17 cellular contexts compared by ENCODE assay signal in genomic region chr10:101902032-101902799, GRCh38. TPM values are rescaled to one million over a fixed set of nuclear protein-coding genes. Genes with fewer than 3 reads are reported as not detected.
DNase-seq lines count a peak whose midpoint lies in the region; ATAC-seq and TF ChIP-seq lines count a peak whose summit lies in the region.
"Had no signal": no experiment of that assay in that cellular context is flagged by ENCODE, and none has a peak within 500 bp of the region (broad histone marks: within the 10 kb centered on the region; RNA-seq: fewer than 3 reads in every experiment).

No MANE protein-coding gene starts in this region.

- TF ChIP-seq POLR2A in tibial nerve (IDR thresholded peaks at IDR 0.05) = no peak

- DNase-seq in GM10266 (ENCODE audit: extremely low spot score) (peak; percentile 25), H7 (peak; percentile 46), NCI-H2107 treated with DMSO at 0.1 percent for 48 hours (lab: John Stamatoyannopoulos, UW; ENCODE audit: unreplicated experiment) (peak; percentile 66), memory B cell (ENCODE audit: low spot score in 2 of 2) (no peak), tibial nerve (ENCODE audit: low spot score in 2 of 2) (no peak), RWPE1 (ENCODE audit: low spot score) (no peak)
- DNase-seq in activated CD4-positive, alpha-beta T cell treated with anti-CD3 and anti-CD28 coated beads for 48 hours = no peak
- DNase-seq in naive thymus-derived CD4-positive, alpha-beta T cell = no peak
- DNase-seq: activated CD4-positive, alpha-beta T cell treated with anti-CD3 and anti-CD28 coated beads, Interleukin-2, amount 50 U/mL, for 4 hours; activated effector memory CD4-positive, alpha-beta T cell treated with anti-CD3 and anti-CD28 coated beads, Interleukin-2, amount 50 U/mL, for 16 hours; GDM1; midbrain; NCI-H226; stimulated activated naive CD4-positive, alpha-beta T cell had no signal

- no peak for ATAC-seq in memory B cell (ENCODE audit: low read depth)
- ATAC-seq in naive thymus-derived CD4-positive, alpha-beta T cell = no peak
- ATAC-seq: HCT116 had no signal

- intact Hi-C loops in naive thymus-derived CD4-positive, alpha-beta T cell (cut with micrococcal nuclease) = no loop called here

- peaks cover 59% of the 10 kb centered on the region for H3K4me1 Mint-ChIP-seq in memory B cell
- peaks cover 4 to 26% (median 8%) of the 10 kb centered on the region in 7 donors for H3K4me1 Mint-ChIP-seq in naive thymus-derived CD4-positive, alpha-beta T cell

- H3K4me3 ChIP-seq in H7 (ENCODE audit: insufficient read depth, low read depth, low read length) (no peak overlapping the region), tibial nerve (no peak overlapping the region)
- no peak overlapping the region for H3K4me3 ChIP-seq in naive thymus-derived CD4-positive, alpha-beta T cell (ENCODE audit: low read length)
- H3K4me3 ChIP-seq: cardiac muscle cell had no signal

- no peaks in the 10 kb centered on the region for H3K27me3 ChIP-seq in H7 (ENCODE audit: control insufficient read depth, insufficient read depth, low read length)
- H3K27me3 ChIP-seq in tibial nerve = no peaks in the 10 kb centered on the region
- no peaks in the 10 kb centered on the region for H3K27me3 ChIP-seq in naive thymus-derived CD4-positive, alpha-beta T cell (ENCODE audit: control insufficient read depth in 2 of 2, insufficient read depth in 2 of 2, low read length in 2 of 2)
- H3K27me3 ChIP-seq: cardiac muscle cell had no signal

- WGBS in tibial nerve, 2 donors = 78 to 85% methylated on average over 6 of the region's 6 CpGs

- POLR2A ChIA-PET in RWPE1 (lab: Yijun Ruan, JAX; ENCODE audit: low non-redundant PET) = no interaction called here
- POLR2A ChIA-PET in naive thymus-derived CD4-positive, alpha-beta T cell (lab: Charles Lee) = interaction anchor here (0.8 kb wide), 1 partner anchor 16 kb away, joined by 4 read pairs; no protein-coding TSS in a partner anchor

- no peaks in the 10 kb centered on the region for H3K9me3 Mint-ChIP-seq in memory B cell
- peaks cover 0 to 1% (median 0%) of the 10 kb centered on the region in 11 donors for H3K9me3 Mint-ChIP-seq in naive thymus-derived CD4-positive, alpha-beta T cell

- TF ChIP-seq EP300 in tibial nerve (IDR thresholded peaks at IDR 0.05) = no peak

- H3K27ac ChIP-seq in tibial nerve = no peak overlapping the region
- no peak overlapping the region for H3K27ac ChIP-seq in RWPE1
- no peak overlapping the region for H3K27ac ChIP-seq in naive thymus-derived CD4-positive, alpha-beta T cell (ENCODE audit: low read depth, low read length)
- H3K27ac ChIP-seq: C4-2B, cardiac muscle cell had no signal

- peaks cover 4% of the 10 kb centered on the region for H3K36me3 Mint-ChIP-seq in memory B cell
- peaks cover 0 to 13% (median 8%) of the 10 kb centered on the region in 5 donors for H3K36me3 Mint-ChIP-seq in naive thymus-derived CD4-positive, alpha-beta T cell

- H3K9me3 ChIP-seq in tibial nerve = no peaks in the 10 kb centered on the region
- no peaks in the 10 kb centered on the region for H3K9me3 ChIP-seq in naive thymus-derived CD4-positive, alpha-beta T cell (ENCODE audit: control insufficient read depth in 2 of 3, low read length in 3 of 3)

- H3K4me3 Mint-ChIP-seq in memory B cell = no peak overlapping the region
- H3K4me3 Mint-ChIP-seq in naive thymus-derived CD4-positive, alpha-beta T cell = no peak overlapping the region

- H3K36me3 ChIP-seq in H7 (replicated peaks; ENCODE audit: control insufficient read depth, insufficient read depth, low read length) (no peaks in the 10 kb centered on the region), tibial nerve (peaks cover 0 to 12% (median 0%) of the 10 kb centered on the region in 3 donors)
- H3K36me3 ChIP-seq in naive thymus-derived CD4-positive, alpha-beta T cell (ENCODE audit: control insufficient read depth in 2 of 3, insufficient read depth in 3 of 3, low read length in 3 of 3) = peaks cover 0 to 10% (median 0%) of the 10 kb centered on the region in 3 experiments
- H3K36me3 ChIP-seq: cardiac muscle cell had no signal

- TF ChIP-seq CTCF in GM10266 (IDR thresholded peaks at IDR 0.05; ENCODE audit: control insufficient read depth, insufficient read depth, low read depth, missing control alignments) = no peak
- no peak for TF ChIP-seq CTCF in tibial nerve (IDR thresholded peaks at IDR 0.05)
- no peak for TF ChIP-seq CTCF in RWPE1 (conservative IDR thresholded peaks at IDR 0.05; ENCODE audit: low read depth)

- no peaks in the 10 kb centered on the region for H3K27me3 Mint-ChIP-seq in memory B cell
- H3K27me3 Mint-ChIP-seq in naive thymus-derived CD4-positive, alpha-beta T cell = no peaks in the 10 kb centered on the region

- CTCF ChIA-PET in RWPE1 (lab: Yijun Ruan, JAX) = interaction anchor here (0.6 kb wide), 2 partner anchors 9 to 12 kb away, joined by 3 to 6 read pairs; no protein-coding TSS in a partner anchor
- CTCF ChIA-PET in naive thymus-derived CD4-positive, alpha-beta T cell (lab: Charles Lee) = interaction anchor here (0.6 kb wide), 1 partner anchor 455 kb away, joined by 4 read pairs; no protein-coding TSS in a partner anchor

- no peaks in the 10 kb centered on the region for H3K4me1 ChIP-seq in tibial nerve
- H3K4me1 ChIP-seq in naive thymus-derived CD4-positive, alpha-beta T cell (ENCODE audit: control insufficient read depth in 2 of 2, insufficient read depth in 2 of 2, low read length in 2 of 2) = no peaks in the 10 kb centered on the region

- H3K27ac Mint-ChIP-seq in memory B cell = peak overlapping the region; percentile 97
- peak overlapping the region in 2 of 9 donors; percentile 22 to 86 for H3K27ac Mint-ChIP-seq in naive thymus-derived CD4-positive, alpha-beta T cell

RNA-seq across cellular contexts. Expression of gene KCNIP2, which starts 58.6 kb away (rescaled TPM):
- total RNA-seq in H7 (2014; rRNA removed; shearing (Covaris generic)) = 2.3 and 5.9 TPM in 2 replicates
- total RNA-seq in tibial nerve = 10 to 100 TPM in 3 of 4 donors, 1 to 10 TPM in 1; 6.1 to 63.9 (median 37.2) TPM
- total RNA-seq in naive thymus-derived CD4-positive, alpha-beta T cell = 1 to 10 TPM; 1.9 to 6.3 (median 2.6) TPM
- polyA plus RNA-seq in naive thymus-derived CD4-positive, alpha-beta T cell = under 1 TPM in 1 of 2 donors, not detected in 1; 0.27 TPM

Comparison
In these comparisons a context has a peak if more than half of its experiments do, and no peak if none do; other contexts are left out.
1. DNase-seq: peak in GM10266 (single experiment), H7 (single experiment) and NCI-H2107 treated with DMSO at 0.1 percent for 48 hours (single experiment); none in memory B cell (0 of 2), tibial nerve (0 of 2), RWPE1 (single experiment), activated CD4-positive, alpha-beta T cell treated with anti-CD3 and anti-CD28 coated beads for 48 hours (single experiment) and naive thymus-derived CD4-positive, alpha-beta T cell (0 of 9).